ENCODE assay signal across 8 cellular contexts in the genomic region with DNA sequence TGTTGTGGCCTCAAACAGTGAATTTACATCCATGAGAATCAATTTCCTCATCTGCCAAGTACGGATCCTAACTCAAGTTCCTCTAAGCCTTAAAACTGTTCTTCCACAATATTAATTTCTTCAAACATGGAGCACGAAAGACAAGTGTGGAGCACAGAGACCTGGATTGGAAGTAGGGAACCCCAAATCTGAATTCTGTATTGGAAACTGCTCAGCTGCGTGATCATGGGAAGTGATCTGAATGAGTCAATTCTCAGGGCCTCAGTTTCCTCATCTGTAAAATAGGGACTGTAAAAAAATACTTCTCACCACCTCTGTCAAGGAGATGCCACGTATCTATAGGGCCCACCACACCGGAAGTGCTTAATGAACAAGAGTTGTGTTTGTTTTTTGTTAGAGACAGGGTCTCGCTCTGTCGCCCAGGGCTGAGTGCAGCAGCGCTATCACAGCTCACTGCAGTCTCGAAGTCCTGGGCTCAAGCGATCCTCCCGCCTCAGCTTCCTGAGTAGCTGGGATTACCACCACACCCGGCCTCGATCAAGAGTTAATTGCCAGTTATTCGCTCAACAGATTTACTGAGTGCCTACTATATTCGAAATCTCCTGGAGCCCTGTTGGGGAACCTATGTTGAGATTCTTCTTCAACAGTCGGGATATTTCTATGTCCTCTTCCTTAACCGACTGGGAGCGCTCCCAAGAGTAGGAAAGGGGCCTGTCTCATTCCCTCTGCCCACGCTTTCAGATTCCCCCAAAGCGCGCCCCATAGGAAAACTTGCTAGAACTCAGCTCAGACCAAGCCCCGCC. TPM values are rescaled to one million over a fixed set of nuclear protein-coding genes. Genes with fewer than 3 reads are reported as not detected.
DNase-seq lines count a peak whose midpoint lies in the region; ATAC-seq and TF ChIP-seq lines count a peak whose summit lies in the region.

No MANE protein-coding gene starts in this region.

- H3K9me3 ChIP-seq in SK-N-MC (ENCODE audit: low read depth, low read length) (no peaks in the 10 kb centered on the region), gastrocnemius medialis (no peaks in the 10 kb centered on the region)

- in situ Hi-C loops in gastrocnemius medialis (cut with MboI; ENCODE audit: low sequenced_read_pairs in 4 of 4): no loop called here

- peak overlapping the region; percentile 90 for H3K27ac ChIP-seq in SK-N-MC
- peak overlapping the region; percentile 96 to 99 (median 99) for H3K27ac ChIP-seq in gastrocnemius medialis

- TF ChIP-seq CTCF in GM12875 (IDR thresholded peaks at IDR 0.05; ENCODE audit: borderline replicate concordance, insufficient read depth, low read depth, low read length) (no peak), fibroblast of mammary gland (conservative IDR thresholded peaks at IDR 0.05; ENCODE audit: control insufficient read depth, insufficient read depth, low read depth, low read length) (no peak), gastrocnemius medialis (IDR thresholded peaks at IDR 0.05 in 4 of 5, conservative IDR thresholded peaks at IDR 0.05 in 1 of 5) (no peak)

- H3K4me3 ChIP-seq in GM12875 (ENCODE audit: low read depth, low read length) (peak overlapping the region; percentile 45), SK-N-MC (peak overlapping the region; percentile 100), fibroblast of mammary gland (ENCODE audit: control insufficient read depth, low read depth, low read length) (peak overlapping the region; percentile 62), gastrocnemius medialis (peak overlapping the region; percentile 47 to 98 (median 85))

- H3K36me3 ChIP-seq in SK-N-MC (ENCODE audit: insufficient read depth, low read length) (peaks cover 21% of the 10 kb centered on the region), gastrocnemius medialis (peaks cover 0 to 21% of the 10 kb centered on the region in 2 donors)

- no peak for TF ChIP-seq POLR2A in gastrocnemius medialis (IDR thresholded peaks at IDR 0.05)

- ATAC-seq in gastrocnemius medialis (no peak), HG03108 (IDR thresholded peaks at IDR 0.05; ENCODE audit: unreplicated experiment) (no peak), GM18858 (IDR thresholded peaks at IDR 0.05; ENCODE audit: unreplicated experiment) (no peak), HG03520 (IDR thresholded peaks at IDR 0.05; ENCODE audit: unreplicated experiment) (no peak)

- no peaks in the 10 kb centered on the region for H3K27me3 ChIP-seq in gastrocnemius medialis

- peak overlapping the region; percentile 87 for H3K9ac ChIP-seq in SK-N-MC (ENCODE audit: insufficient read length)

- DNase-seq in SK-N-MC (ENCODE audit: low read depth, low spot score) (no peak), fibroblast of mammary gland (ENCODE audit: low read depth) (no peak), gastrocnemius medialis (no peak)
- no peak for DNase-seq in stimulated activated CD4-positive, alpha-beta T cell treated with anti-CD3 and anti-CD28 coated beads, Interleukin-2, amount 100 ng/mL, for 48 hours

- peaks cover 15 to 24% of the 10 kb centered on the region in 2 donors for H3K4me1 ChIP-seq in gastrocnemius medialis

- intact Hi-C loops in gastrocnemius medialis (cut with DNase I; ENCODE audit: low total_unique reads): loop anchor here (1.0 to 10.0 kb wide), 3 partner anchors 9 to 272 kb away; partner anchors contain the start of genes C19orf47, COQ8B, ITPKC and PLD3

RNA-seq across cellular contexts. Expression of gene SERTAD3, which starts 1.6 kb away (rescaled TPM):
- 10 to 100 TPM; 12.7 to 24.4 (median 18.1) TPM for total RNA-seq in gastrocnemius medialis

RNA-seq across cellular contexts. Expression of gene SERTAD1, which starts 16.7 kb away (rescaled TPM):
- total RNA-seq in gastrocnemius medialis: 10 to 100 TPM; 15.3 to 18.3 (median 16.0) TPM

RNA-seq across cellular contexts. Expression of gene BLVRB, which starts 23.0 kb away (rescaled TPM):
- 100 to 1,000 TPM; 254 to 679 (median 280) TPM for total RNA-seq in gastrocnemius medialis

RNA-seq across cellular contexts. Expression of gene SPTBN4, which starts 24.3 kb away (rescaled TPM):
- 1 to 10 TPM in 3 of 4 donors, under 1 TPM in 1; 0.86 to 5.9 (median 2.4) TPM for total RNA-seq in gastrocnemius medialis

RNA-seq across cellular contexts. Expression of gene PRX, which starts 29.4 kb away (rescaled TPM):
- total RNA-seq in gastrocnemius medialis: 1 to 10 TPM; 2.4 to 4.2 (median 3.2) TPM

Comparison
In these comparisons a context has a peak if more than half of its experiments do, and no peak if none do; other contexts are left out.
1. H3K4me3 ChIP-seq: peak in every context shown above with its lines; median percentile 100 in SK-N-MC; 85 in gastrocnemius medialis; 62 in fibroblast of mammary gland; 45 in GM12875.